In genomic region chr4:159239534-159239933, GRCh38 we compare ENCODE assay signal across 12 cellular contexts.
"Had no signal": no experiment of that assay in that cellular context is flagged by ENCODE, and none has a peak within 500 bp of the region (broad histone marks: within the 10 kb centered on the region; RNA-seq: fewer than 3 reads in every experiment).

No MANE protein-coding gene starts in this region.

- ATAC-seq: activated CD4-positive, CD25-positive, alpha-beta regulatory T cell treated with anti-CD3 and anti-CD28 coated beads, Interleukin-2, amount 50 U/mL, for 24 hours; activated T-helper 17 cell treated with anti-CD3 and anti-CD28 coated beads, Interleukin-2, amount 50 U/mL, for 72 hours had no signal

- H3K27me3 ChIP-seq: breast epithelium, neural progenitor cell, ovary, sigmoid colon had no signal

- H3K9me3 ChIP-seq: breast epithelium, ovary, sigmoid colon had no signal

- DNase-seq: activated naive CD4-positive, alpha-beta T cell treated with Interleukin-2 at 50 U/mL for 16 hours; anterior cingulate cortex; erythroblast; midbrain; ovary; stimulated activated CD4-positive, alpha-beta T cell treated with anti-CD3 and anti-CD28 coated beads, Interleukin-12 subunit alpha, Interleukin-12 subunit beta, amount 100 ng/mL, for 4 hours; stimulated activated CD4-positive, alpha-beta T cell treated with anti-CD3 and anti-CD28 coated beads, Interleukin-2, amount 100 ng/mL, for 24 hours had no signal

- H3K36me3 ChIP-seq: breast epithelium, neural progenitor cell, ovary, sigmoid colon had no signal

- H3K4me3 ChIP-seq: breast epithelium, neural progenitor cell, ovary, sigmoid colon had no signal

- H3K27ac ChIP-seq: breast epithelium, neural progenitor cell, ovary had no signal

- H3K4me1 ChIP-seq: breast epithelium had no signal
